Comparison of ENCODE assay signal across 1 cellular context in the genomic region with DNA sequence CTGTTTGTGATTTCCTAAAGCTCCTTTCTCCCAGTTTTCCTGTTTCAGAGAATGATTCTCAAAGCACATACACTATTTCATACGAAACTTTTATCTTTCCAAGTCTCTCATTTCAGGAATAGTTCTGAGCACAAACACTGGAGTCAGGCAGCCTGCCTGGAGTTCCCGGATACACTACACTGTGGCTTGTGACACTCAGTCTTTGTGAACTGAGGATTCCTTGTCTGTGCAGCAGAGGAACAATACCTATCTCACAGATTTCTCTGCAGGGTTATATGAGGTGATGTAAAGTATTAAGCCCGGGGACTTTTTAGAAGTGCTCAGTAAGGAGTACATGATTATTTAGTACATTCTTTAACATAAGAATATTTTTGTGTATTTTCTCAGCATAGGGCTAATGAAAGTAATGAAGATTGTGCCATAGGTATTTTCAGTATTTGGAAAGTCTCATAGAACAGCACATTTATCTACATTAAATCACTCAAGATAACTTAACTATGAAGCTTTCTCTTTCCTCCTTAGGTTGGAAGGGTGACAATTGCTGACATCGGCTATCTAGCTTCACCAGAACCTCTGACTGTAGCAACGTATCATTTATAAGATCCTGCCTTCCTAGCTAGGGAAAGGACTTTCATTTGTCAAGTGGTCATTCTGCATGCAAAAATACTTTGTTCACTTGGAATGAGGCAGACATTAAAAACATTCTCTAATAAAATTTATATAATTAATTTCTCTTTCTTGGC.
A peak's percentile ranks its signal among the peaks of the same experiment; 100 is the strongest.
TF ChIP-seq lines count a peak whose summit lies in the region.

No MANE protein-coding gene starts in this region.

TF ChIP-seq in IMR-90, 13 proteins besides CTCF, POLR2A, EP300 and RAD21 (continued from another document):
- TF ChIP-seq MAFK (IDR thresholded peaks at IDR 0.05; ENCODE audit: low read depth, low read length) (peak; percentile 83), MXI1 (IDR thresholded peaks at IDR 0.05; ENCODE audit: borderline replicate concordance, low read depth, low read length) (no peak)
